Comparison of ENCODE assay signal across 14 cellular contexts in the genomic region with DNA sequence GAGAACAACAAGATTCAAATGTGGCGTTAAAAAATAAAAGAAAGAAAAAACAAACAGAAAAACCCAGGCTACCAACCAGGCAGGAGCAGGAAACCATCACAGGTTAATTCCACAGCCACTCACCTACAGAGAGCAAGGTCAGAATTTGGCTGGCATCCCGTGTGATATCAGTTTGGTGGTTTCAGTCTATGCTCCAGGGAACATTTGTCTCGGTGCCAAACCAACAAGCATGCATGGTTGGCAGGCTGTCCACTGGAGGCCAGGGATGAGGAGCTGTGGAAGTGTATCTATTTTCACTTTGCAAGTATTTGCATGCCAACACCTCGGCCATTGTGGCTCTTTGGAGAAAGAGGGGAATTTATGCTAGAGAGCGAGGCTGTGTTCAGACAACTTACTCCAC. TPM values are rescaled to one million over a fixed set of nuclear protein-coding genes. Genes with fewer than 3 reads are reported as not detected.
A peak's percentile ranks its signal among the peaks of the same experiment; 100 is the strongest.
DNase-seq lines count a peak whose midpoint lies in the region; ATAC-seq and TF ChIP-seq lines count a peak whose summit lies in the region.
"Had no signal": no experiment of that assay in that cellular context is flagged by ENCODE, and none has a peak within 500 bp of the region (broad histone marks: within the 10 kb centered on the region; RNA-seq: fewer than 3 reads in every experiment).

No MANE protein-coding gene starts in this region.

- H3K36me3 ChIP-seq in body of pancreas (replicated peaks in 1 of 2; ENCODE audit: insufficient read depth in 1 of 2, low read depth in 2 of 2) = no peaks in the 10 kb centered on the region
- H3K36me3 ChIP-seq: BLaER1 treated with 17β-estradiol and CSF1 and Interleukin-3, amounts not matched to agents 10 nM and 100 nM; ovary; Peyer's patch had no signal

- peak overlapping the region in 3 of 4 donors; percentile 60 to 77 (median 76) for H3K27ac ChIP-seq in body of pancreas
- H3K27ac ChIP-seq: BLaER1 treated with 17β-estradiol and CSF1 and Interleukin-3, amounts not matched to agents 10 nM and 100 nM; ovary; Peyer's patch had no signal

- peak; percentile 18 for DNase-seq in DMS 273 treated with DMSO at 0.1 percent for 48 hours (lab: John Stamatoyannopoulos, UW)
- peak; percentile 7 for DNase-seq in NCI-H2081 treated with DMSO at 0.1 percent for 48 hours (lab: John Stamatoyannopoulos, UW)
- peak; percentile 87 to 96 (median 94) for DNase-seq in body of pancreas
- DNase-seq in kidney tubule cell (ENCODE audit: low spot score) = peak; percentile 93
- no peak for DNase-seq in NCI-H187 treated with DMSO at 0.1 percent for 48 hours (lab: John Stamatoyannopoulos, UW)
- no peak for DNase-seq in activated CD4-positive, alpha-beta T cell treated with anti-CD3 and anti-CD28 coated beads, Interleukin-2, amount 50 U/mL, for 1 hour
- DNase-seq: HCEC 1CT; immature natural killer cell; ovary; Peyer's patch; stimulated activated CD4-positive, alpha-beta T cell treated with anti-CD3 and anti-CD28 coated beads, Interleukin-4, amount 100 ng/mL, for 4 hours had no signal

- peaks cover 19% of the 10 kb centered on the region for H3K4me1 ChIP-seq in body of pancreas
- H3K4me1 ChIP-seq: Peyer's patch had no signal

- ATAC-seq in body of pancreas (peak; percentile 99), GM21526 (IDR thresholded peaks at IDR 0.05; ENCODE audit: low FRiP score, unreplicated experiment) (no peak), GM21737 (IDR thresholded peaks at IDR 0.05; ENCODE audit: unreplicated experiment) (no peak)

- H3K9me3 ChIP-seq in body of pancreas = no peaks in the 10 kb centered on the region
- H3K9me3 ChIP-seq: BLaER1 treated with 17β-estradiol and CSF1 and Interleukin-3, amounts not matched to agents 10 nM and 100 nM; ovary; Peyer's patch had no signal

- intact Hi-C loops in body of pancreas (cut with DNase I) = no loop called here

- H3K4me3 ChIP-seq in body of pancreas = no peak overlapping the region
- H3K4me3 ChIP-seq: BLaER1 treated with 17β-estradiol and CSF1 and Interleukin-3, amounts not matched to agents 10 nM and 100 nM; ovary; Peyer's patch had no signal

- peak in 1 of 7 experiments; percentile 3 for TF ChIP-seq CTCF in body of pancreas (IDR thresholded peaks at IDR 0.05)

- TF ChIP-seq POLR2A in body of pancreas (IDR thresholded peaks at IDR 0.05) = no peak

- no peaks in the 10 kb centered on the region for H3K27me3 ChIP-seq in body of pancreas
- H3K27me3 ChIP-seq: BLaER1 treated with 17β-estradiol and CSF1 and Interleukin-3, amounts not matched to agents 10 nM and 100 nM; ovary; Peyer's patch had no signal

- 18 to 24% methylated on average over 5 of the region's 5 CpGs for WGBS in body of pancreas, 2 donors

RNA-seq across cellular contexts. Expression of gene PROX1, which starts 53.1 kb away (rescaled TPM):
- total RNA-seq in body of pancreas = 10 to 100 TPM; 13.7 to 27.4 TPM

Comparison
In these comparisons a context has a peak if more than half of its experiments do, and no peak if none do; other contexts are left out.
1. DNase-seq: peak in DMS 273 treated with DMSO at 0.1 percent for 48 hours (single experiment), NCI-H2081 treated with DMSO at 0.1 percent for 48 hours (single experiment), body of pancreas (4 of 4) and kidney tubule cell (single experiment); none in NCI-H187 treated with DMSO at 0.1 percent for 48 hours (single experiment) and activated CD4-positive, alpha-beta T cell treated with anti-CD3 and anti-CD28 coated beads, Interleukin-2, amount 50 U/mL, for 1 hour (single experiment).